ENCODE assay signal across 8 cellular contexts in the genomic region with DNA sequence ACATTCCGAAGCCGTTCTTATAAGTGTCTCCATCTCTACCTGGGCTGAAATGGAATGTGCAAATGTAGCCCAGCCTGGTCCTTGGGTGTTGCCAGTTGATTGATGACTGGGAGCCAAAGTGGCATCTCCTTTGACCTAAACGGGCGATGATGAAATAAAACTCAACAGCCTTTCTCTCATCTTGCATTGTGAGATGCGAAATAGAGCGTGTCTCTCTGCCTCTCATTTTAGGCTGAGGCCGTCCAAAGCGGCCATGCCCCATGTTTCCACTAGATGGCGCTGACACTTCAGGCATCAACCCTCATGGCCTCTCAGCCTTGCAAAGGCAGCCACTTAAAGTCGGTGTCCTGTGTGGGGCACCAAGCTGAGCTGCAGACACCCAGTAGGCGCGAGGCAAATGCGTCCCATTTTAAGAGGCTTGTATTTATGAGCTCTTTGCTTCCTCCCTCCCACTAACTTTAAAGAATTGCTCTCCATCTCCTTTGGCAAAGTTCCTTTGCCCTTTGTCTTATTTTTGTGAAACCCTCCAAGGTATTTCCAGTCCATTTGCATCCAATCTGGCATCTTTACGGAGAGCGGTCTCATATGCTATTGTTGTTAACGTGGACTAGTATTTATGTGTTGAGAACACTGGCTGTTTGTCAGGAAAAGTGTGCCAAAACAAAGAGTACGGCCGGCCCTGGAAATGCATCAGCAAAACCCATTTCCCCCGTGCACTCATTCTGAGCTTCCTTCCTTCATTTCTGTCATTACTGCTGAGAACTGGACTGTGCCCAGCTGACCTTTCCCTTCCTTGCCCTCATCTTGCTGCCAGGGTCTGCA. TPM values are rescaled to one million over a fixed set of nuclear protein-coding genes. Genes with fewer than 3 reads are reported as not detected.
DNase-seq lines count a peak whose midpoint lies in the region; ATAC-seq and TF ChIP-seq lines count a peak whose summit lies in the region.

No MANE protein-coding gene starts in this region.

- H3K4me3 ChIP-seq in astrocyte of the cerebellum (ENCODE audit: low read depth, low read length) (no peak overlapping the region), skeletal muscle satellite cell (ENCODE audit: low read length) (no peak overlapping the region)

- no peaks in the 10 kb centered on the region for H3K27me3 ChIP-seq in skeletal muscle satellite cell (ENCODE audit: control insufficient read depth, insufficient read depth, low read length)

- peaks cover 46% of the 10 kb centered on the region for H3K36me3 ChIP-seq in skeletal muscle satellite cell (ENCODE audit: insufficient read depth, low read length)

- H3K4me2 ChIP-seq in skeletal muscle satellite cell (ENCODE audit: low read length), result peak overlapping the region; percentile 5

- TF ChIP-seq CTCF in GM13976 (IDR thresholded peaks at IDR 0.05; ENCODE audit: borderline replicate concordance, control extremely low read depth, extremely low read depth, insufficient read depth, missing control alignments) (peak; percentile 96), astrocyte of the cerebellum (IDR thresholded peaks at IDR 0.05; ENCODE audit: low read depth, low read length, missing control alignments) (peak; percentile 99)

- ATAC-seq in HG02798 (IDR thresholded peaks at IDR 0.05; ENCODE audit: poor library complexity, unreplicated experiment) (peak; percentile 96), GM21825 (IDR thresholded peaks at IDR 0.05; ENCODE audit: unreplicated experiment) (no peak)

- peak; percentile 81 for DNase-seq in GM13976 (ENCODE audit: low spot score)
- DNase-seq in NCI-H1694 treated with DMSO at 0.1 percent for 48 hours (lab: John Stamatoyannopoulos, UW), result peak; percentile 92
- DNase-seq in T1000 (lab: John Stamatoyannopoulos, UW), result peak; percentile 27
- peak; percentile 68 for DNase-seq in astrocyte of the cerebellum (ENCODE audit: low read depth)
- peak; percentile 22 to 94 (median 78) for DNase-seq in hypothalamus (lab: John Stamatoyannopoulos, UW)

- H3K4me1 ChIP-seq in skeletal muscle satellite cell (ENCODE audit: control insufficient read depth, insufficient read depth, low read length), result peaks cover 16% of the 10 kb centered on the region

- H3K9me3 ChIP-seq in skeletal muscle satellite cell (replicated peaks; ENCODE audit: low read length), result no peaks in the 10 kb centered on the region

- H3K9ac ChIP-seq in skeletal muscle satellite cell (ENCODE audit: low read depth, low read length), result peak overlapping the region; percentile 5

- in situ Hi-C loops in GM13976 (cut with MboI; ENCODE audit: low sequenced_read_pairs, unreplicated experiment) (no loop called here), astrocyte of the cerebellum (cut with HindIII; ENCODE audit: low sequenced_read_pairs) (no loop called here)

RNA-seq across cellular contexts. Expression of a gene that starts 25.0 kb away (rescaled TPM):
- total RNA-seq in skeletal muscle satellite cell (2012; rRNA removed), result 11.4 and 12.7 TPM in 2 replicates

RNA-seq across cellular contexts. Expression of a gene that starts 35.6 kb away (rescaled TPM):
- not detected in 2 replicates for total RNA-seq in skeletal muscle satellite cell (2012; rRNA removed)

Comparison
In these comparisons a context has a peak if more than half of its experiments do, and no peak if none do; other contexts are left out.
1. DNase-seq: peak in every context shown above with its lines; median percentile 92 in NCI-H1694 treated with DMSO at 0.1 percent for 48 hours; 81 in GM13976; 78 in hypothalamus; 68 in astrocyte of the cerebellum; 27 in T1000.